Comparison of ENCODE assay signal across 1 cellular context in the genomic region with DNA sequence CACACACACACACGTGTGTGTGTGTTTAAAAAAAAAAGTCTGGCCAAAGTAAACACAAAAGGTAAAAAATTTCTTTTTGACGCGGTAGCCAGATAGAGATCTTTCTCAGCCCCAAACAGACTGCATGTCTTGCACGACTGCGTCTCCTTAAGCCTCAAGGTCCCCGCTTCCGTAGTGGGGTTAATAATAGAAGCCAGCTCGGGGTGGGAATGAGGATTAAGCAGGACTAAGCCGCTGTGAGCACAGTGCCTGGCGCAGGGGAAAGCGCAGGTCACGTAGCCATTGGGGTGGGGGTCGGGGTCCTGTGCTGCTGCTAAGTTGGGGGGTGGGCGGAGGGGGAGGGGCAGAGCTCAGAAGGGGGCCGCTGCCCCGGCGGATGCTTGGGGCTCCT.
TF ChIP-seq lines count a peak whose summit lies in the region.

No MANE protein-coding gene starts in this region.

TF ChIP-seq in HepG2, 621 proteins besides CTCF, POLR2A, EP300 and RAD21:
- TF ChIP-seq KDM4B (CRISPR knock-in tag; IDR thresholded peaks at IDR 0.05) (0 out of 2 replicates have a peak, but pooled peaks have one; percentile 24), HMG20B (CRISPR knock-in tag; conservative IDR thresholded peaks at IDR 0.05) (no peak), PAWR (CRISPR knock-in tag; IDR thresholded peaks at IDR 0.05; ENCODE audit: borderline replicate concordance) (0 out of 2 replicates have a peak, but pooled peaks have one; percentile 47), SUZ12 (IDR thresholded peaks at IDR 0.05; ENCODE audit: low read depth, low read length) (no peak), MXD4 (CRISPR knock-in tag; IDR thresholded peaks at IDR 0.05) (no peak), ZMYM3 (CRISPR knock-in tag; IDR thresholded peaks at IDR 0.05) (no peak), TBL1XR1 (IDR thresholded peaks at IDR 0.05; ENCODE audit: borderline replicate concordance, low read length, partially characterized antibody) (peak; percentile 10), ZNF292 (CRISPR knock-in tag; IDR thresholded peaks at IDR 0.05; ENCODE audit: borderline replicate concordance, low read depth) (no peak), ZNF34 (CRISPR knock-in tag; IDR thresholded peaks at IDR 0.05; ENCODE audit: borderline replicate concordance) (0 out of 2 replicates have a peak, but pooled peaks have one; percentile 11), RXRB (CRISPR knock-in tag; IDR thresholded peaks at IDR 0.05; ENCODE audit: borderline replicate concordance) (0 out of 2 replicates have a peak, but pooled peaks have one; percentile 9), ZNF652 (CRISPR knock-in tag; IDR thresholded peaks at IDR 0.05; ENCODE audit: borderline replicate concordance, low read depth) (peak; percentile 39), ZBTB3 (CRISPR knock-in tag; IDR thresholded peaks at IDR 0.05; ENCODE audit: borderline replicate concordance, low read depth) (0 out of 2 replicates have a peak, but pooled peaks have one; percentile 35), ZNF383 (CRISPR knock-in tag; IDR thresholded peaks at IDR 0.05; ENCODE audit: borderline replicate concordance) (0 out of 2 replicates have a peak, but pooled peaks have one; percentile 44)
- TF ChIP-seq, protein P1, sequence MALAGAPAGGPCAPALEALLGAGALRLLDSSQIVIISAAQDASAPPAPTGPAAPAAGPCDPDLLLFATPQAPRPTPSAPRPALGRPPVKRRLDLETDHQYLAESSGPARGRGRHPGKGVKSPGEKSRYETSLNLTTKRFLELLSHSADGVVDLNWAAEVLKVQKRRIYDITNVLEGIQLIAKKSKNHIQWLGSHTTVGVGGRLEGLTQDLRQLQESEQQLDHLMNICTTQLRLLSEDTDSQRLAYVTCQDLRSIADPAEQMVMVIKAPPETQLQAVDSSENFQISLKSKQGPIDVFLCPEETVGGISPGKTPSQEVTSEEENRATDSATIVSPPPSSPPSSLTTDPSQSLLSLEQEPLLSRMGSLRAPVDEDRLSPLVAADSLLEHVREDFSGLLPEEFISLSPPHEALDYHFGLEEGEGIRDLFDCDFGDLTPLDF (CRISPR knock-in tag; IDR thresholded peaks at IDR 0.05), result 0 out of 2 replicates have a peak, but pooled peaks have one; percentile 1
- TF ChIP-seq, protein P2, sequence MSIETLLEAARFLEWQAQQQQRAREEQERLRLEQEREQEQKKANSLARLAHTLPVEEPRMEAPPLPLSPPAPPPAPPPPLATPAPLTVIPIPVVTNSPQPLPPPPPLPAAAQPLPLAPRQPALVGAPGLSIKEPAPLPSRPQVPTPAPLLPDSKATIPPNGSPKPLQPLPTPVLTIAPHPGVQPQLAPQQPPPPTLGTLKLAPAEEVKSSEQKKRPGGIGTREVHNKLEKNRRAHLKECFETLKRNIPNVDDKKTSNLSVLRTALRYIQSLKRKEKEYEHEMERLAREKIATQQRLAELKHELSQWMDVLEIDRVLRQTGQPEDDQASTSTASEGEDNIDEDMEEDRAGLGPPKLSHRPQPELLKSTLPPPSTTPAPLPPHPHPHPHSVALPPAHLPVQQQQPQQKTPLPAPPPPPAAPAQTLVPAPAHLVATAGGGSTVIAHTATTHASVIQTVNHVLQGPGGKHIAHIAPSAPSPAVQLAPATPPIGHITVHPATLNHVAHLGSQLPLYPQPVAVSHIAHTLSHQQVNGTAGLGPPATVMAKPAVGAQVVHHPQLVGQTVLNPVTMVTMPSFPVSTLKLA (IDR thresholded peaks at IDR 0.05), result 0 out of 2 replicates have a peak, but pooled peaks have one; percentile 20
- TF ChIP-seq, protein P3, sequence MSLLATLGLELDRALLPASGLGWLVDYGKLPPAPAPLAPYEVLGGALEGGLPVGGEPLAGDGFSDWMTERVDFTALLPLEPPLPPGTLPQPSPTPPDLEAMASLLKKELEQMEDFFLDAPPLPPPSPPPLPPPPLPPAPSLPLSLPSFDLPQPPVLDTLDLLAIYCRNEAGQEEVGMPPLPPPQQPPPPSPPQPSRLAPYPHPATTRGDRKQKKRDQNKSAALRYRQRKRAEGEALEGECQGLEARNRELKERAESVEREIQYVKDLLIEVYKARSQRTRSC (CRISPR knock-in tag; IDR thresholded peaks at IDR 0.05; ENCODE audit: low read depth), result peak; percentile 25; the same call in 1 of the 2 replicates
- TF ChIP-seq, protein P4, sequence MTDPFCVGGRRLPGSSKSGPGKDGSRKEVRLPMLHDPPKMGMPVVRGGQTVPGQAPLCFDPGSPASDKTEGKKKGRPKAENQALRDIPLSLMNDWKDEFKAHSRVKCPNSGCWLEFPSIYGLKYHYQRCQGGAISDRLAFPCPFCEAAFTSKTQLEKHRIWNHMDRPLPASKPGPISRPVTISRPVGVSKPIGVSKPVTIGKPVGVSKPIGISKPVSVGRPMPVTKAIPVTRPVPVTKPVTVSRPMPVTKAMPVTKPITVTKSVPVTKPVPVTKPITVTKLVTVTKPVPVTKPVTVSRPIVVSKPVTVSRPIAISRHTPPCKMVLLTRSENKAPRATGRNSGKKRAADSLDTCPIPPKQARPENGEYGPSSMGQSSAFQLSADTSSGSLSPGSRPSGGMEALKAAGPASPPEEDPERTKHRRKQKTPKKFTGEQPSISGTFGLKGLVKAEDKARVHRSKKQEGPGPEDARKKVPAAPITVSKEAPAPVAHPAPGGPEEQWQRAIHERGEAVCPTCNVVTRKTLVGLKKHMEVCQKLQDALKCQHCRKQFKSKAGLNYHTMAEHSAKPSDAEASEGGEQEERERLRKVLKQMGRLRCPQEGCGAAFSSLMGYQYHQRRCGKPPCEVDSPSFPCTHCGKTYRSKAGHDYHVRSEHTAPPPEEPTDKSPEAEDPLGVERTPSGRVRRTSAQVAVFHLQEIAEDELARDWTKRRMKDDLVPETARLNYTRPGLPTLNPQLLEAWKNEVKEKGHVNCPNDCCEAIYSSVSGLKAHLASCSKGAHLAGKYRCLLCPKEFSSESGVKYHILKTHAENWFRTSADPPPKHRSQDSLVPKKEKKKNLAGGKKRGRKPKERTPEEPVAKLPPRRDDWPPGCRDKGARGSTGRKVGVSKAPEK (CRISPR knock-in tag; IDR thresholded peaks at IDR 0.05; ENCODE audit: borderline replicate concordance), result no peak
- TF ChIP-seq, protein P5, sequence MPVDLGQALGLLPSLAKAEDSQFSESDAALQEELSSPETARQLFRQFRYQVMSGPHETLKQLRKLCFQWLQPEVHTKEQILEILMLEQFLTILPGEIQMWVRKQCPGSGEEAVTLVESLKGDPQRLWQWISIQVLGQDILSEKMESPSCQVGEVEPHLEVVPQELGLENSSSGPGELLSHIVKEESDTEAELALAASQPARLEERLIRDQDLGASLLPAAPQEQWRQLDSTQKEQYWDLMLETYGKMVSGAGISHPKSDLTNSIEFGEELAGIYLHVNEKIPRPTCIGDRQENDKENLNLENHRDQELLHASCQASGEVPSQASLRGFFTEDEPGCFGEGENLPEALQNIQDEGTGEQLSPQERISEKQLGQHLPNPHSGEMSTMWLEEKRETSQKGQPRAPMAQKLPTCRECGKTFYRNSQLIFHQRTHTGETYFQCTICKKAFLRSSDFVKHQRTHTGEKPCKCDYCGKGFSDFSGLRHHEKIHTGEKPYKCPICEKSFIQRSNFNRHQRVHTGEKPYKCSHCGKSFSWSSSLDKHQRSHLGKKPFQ (CRISPR knock-in tag; IDR thresholded peaks at IDR 0.05; ENCODE audit: insufficient replicate concordance), result no peak
